In the genomic region with DNA sequence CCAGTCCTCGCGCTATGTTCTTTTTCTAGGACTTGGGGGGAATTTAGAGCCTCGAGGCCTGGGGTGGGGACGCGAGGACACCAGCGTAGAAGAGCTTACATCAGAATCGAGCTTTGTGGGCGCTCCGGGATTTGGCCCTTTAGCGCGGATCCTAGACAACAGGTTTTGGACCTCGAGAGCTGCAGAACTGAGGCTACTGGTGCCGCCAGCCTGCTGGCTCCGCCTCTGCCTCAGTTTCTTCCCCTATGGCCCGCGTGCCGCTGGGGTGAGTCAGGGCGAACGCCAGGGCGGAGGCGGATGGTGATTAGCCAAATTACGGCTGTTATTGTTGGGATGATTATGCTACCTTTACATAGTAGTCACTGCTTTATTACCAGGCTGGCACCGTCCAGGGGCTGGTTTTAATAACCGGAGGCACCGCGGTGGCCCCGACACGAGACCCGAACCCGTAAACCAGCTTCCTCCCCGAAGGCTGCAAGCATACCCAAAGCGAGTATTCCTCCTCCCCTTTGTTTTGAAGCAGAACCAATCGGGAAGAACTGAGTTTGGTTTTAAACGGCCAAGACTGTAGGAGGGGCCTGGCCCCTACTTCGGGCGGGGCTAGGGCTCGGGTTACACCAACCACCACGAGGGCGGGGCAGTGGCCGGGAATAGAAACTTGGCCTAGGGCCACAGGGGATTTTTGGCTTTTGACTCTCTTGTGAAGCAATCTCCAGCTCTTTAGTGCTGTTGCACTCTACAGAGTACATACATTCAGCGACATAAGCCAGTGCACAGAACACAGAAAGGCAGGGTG, we compare ENCODE assay signal across 8 cellular contexts. TPM values are rescaled to one million over a fixed set of nuclear protein-coding genes. Genes with fewer than 3 reads are reported as not detected.
DNase-seq lines count a peak whose midpoint lies in the region; ATAC-seq, FAIRE-seq and TF ChIP-seq lines count a peak whose summit lies in the region.

No MANE protein-coding gene starts in this region.

- peak overlapping the region; percentile 64 to 85 (median 76) for H3K4me3 ChIP-seq in HepG2 (replicated peaks in 1 of 3; ENCODE audit: insufficient read depth in 1 of 3, low read depth in 2 of 3, low read length in 3 of 3)

- CTCF ChIA-PET in HepG2 (lab: Yijun Ruan, JAX; ENCODE audit: low intra/inter-chr PET ratio, low total read pairs) = no interaction called here

- peak; percentile 86 to 93 for TF ChIP-seq POLR2A in HepG2 (IDR thresholded peaks at IDR 0.05; ENCODE audit: insufficient read depth in 1 of 2, low read depth in 2 of 2, low read length in 2 of 2)

- POLR2A ChIA-PET in HepG2 (lab: Yijun Ruan, JAX) = interaction anchor here (0.6 to 3.0 kb wide), 52 partner anchors 9 to 627 kb away, joined by 3 to 55 read pairs (median 5); a partner anchor contains a TSS

- ATAC-seq in GM19397 (IDR thresholded peaks at IDR 0.05; ENCODE audit: unreplicated experiment) (peak; percentile 47), HG03565 (IDR thresholded peaks at IDR 0.05; ENCODE audit: unreplicated experiment) (peak; percentile 66), HepG2 (peak; percentile 86)

- intact Hi-C loops in HepG2 (cut with micrococcal nuclease; ENCODE audit: unreplicated experiment) = loop anchor here (2.0 to 5.0 kb wide), 2 partner anchors 41 to 457 kb away; a partner anchor contains a TSS

- peak; percentile 98 for DNase-seq in CD1c-positive myeloid dendritic cell (ENCODE audit: extremely low spot score)
- DNase-seq in NCI-H748 treated with DMSO at 0.1 percent for 48 hours (lab: John Stamatoyannopoulos, UW) = peak; percentile 94
- peak; percentile 76 to 77 for DNase-seq in activated CD4-positive, alpha-beta T cell treated with anti-CD3 and anti-CD28 coated beads, Interleukin-2, amount 50 U/mL, for 4 hours
- DNase-seq in dermis blood vessel endothelial cell = peak; percentile 97
- peak; percentile 98 for DNase-seq in HepG2 (ENCODE audit: low spot score)
- peak; percentile 83 to 86 for DNase-seq in stimulated activated CD4-positive, alpha-beta T cell treated with anti-CD3 and anti-CD28 coated beads, Interleukin-2, amount 100 ng/mL, for 48 hours

- H3K9ac ChIP-seq in HepG2 (ENCODE audit: insufficient read depth, low read depth, low read length) = peak overlapping the region; percentile 92

- TF ChIP-seq RAD21 in HepG2 (CRISPR knock-in tag; IDR thresholded peaks at IDR 0.05) = 0 out of 2 replicates have a peak, but pooled peaks have one; percentile 15

- H4K20me1 ChIP-seq in HepG2 (ENCODE audit: insufficient read depth, low read length) = no peaks in the 10 kb centered on the region

- H3K27me3 ChIP-seq in HepG2 (ENCODE audit: control insufficient read depth in 1 of 2, insufficient read depth in 2 of 2, low read length in 2 of 2) = no peaks in the 10 kb centered on the region; a peak in 1 of 5 replicates

- FAIRE-seq in HepG2 (lab: Jason Lieb, UNC) = peak; percentile 99

- no peak; the same call in 1 of the 2 replicates for TF ChIP-seq CTCF in HepG2 (CRISPR knock-in tag; IDR thresholded peaks at IDR 0.05)

- H3K9me3 ChIP-seq in HepG2 (ENCODE audit: low read length) = no peaks in the 10 kb centered on the region

- BruUV-seq in HepG2 (replicated peaks; lab: Mats Ljungman, UMichigan) = TSS peak; percentile 80

- peak overlapping the region; percentile 87 for H3K27ac ChIP-seq in HepG2 (ENCODE audit: extremely low read length, insufficient read depth, low read length)

- peak overlapping the region; percentile 99 for H3K4me2 ChIP-seq in HepG2 (ENCODE audit: low read depth, low read length)

- peak overlapping the region; percentile 34 for H2AFZ ChIP-seq in HepG2 (ENCODE audit: low read length)

- peaks cover 36% of the 10 kb centered on the region for H3K4me1 ChIP-seq in HepG2 (ENCODE audit: insufficient read depth, low read length)

- WGBS in HepG2 (ENCODE audit: low lambda C conversion rate) = 1% methylated on average over 30 of the region's 41 CpGs

- peaks cover 16 to 17% of the 10 kb centered on the region in 2 experiments for H3K36me3 ChIP-seq in HepG2 (replicated peaks in 1 of 2; ENCODE audit: control insufficient read depth in 1 of 2, insufficient read depth in 2 of 2, low read length in 2 of 2)

- H3K79me2 ChIP-seq in HepG2 (ENCODE audit: insufficient read depth, low read length) = peaks cover 17% of the 10 kb centered on the region

- in situ Hi-C loops in HepG2 (cut with HindIII; ENCODE audit: extremely low pct_ligation_motif_present, low pct_unique_long_range_greater_than_20kb) = no loop called here

- TF ChIP-seq EP300 in HepG2 (IDR thresholded peaks at IDR 0.05; ENCODE audit: low read depth in 2 of 2, low read length in 2 of 2) (0 out of 4 replicates have a peak, but pooled peaks of 1 of the 2 experiments have one; percentile 16), HepG2 (CRISPR knock-in tag; IDR thresholded peaks at IDR 0.05; ENCODE audit: borderline replicate concordance) (peak; percentile 40)

RNA-seq across cellular contexts. Expression of a gene that starts 0.6 kb away (rescaled TPM):
- total RNA-seq in dermis blood vessel endothelial cell (43.6 and 49.4 TPM in 2 replicates), HepG2 (2016; rRNA removed; fragmentation: Illumina TruSeq; extraction: Trizol) (12.6 and 26.9 TPM in 2 replicates)
- 7.3 and 7.5 TPM in 2 replicates for total RNA-seq in HepG2 (2016; cell fraction: cytosol; rRNA removed; fragmentation: Illumina TruSeq; extraction: Trizol; ENCODE audit: low read depth)
- 12.6 and 27.4 TPM in 2 replicates for total RNA-seq in HepG2 (2016; cell fraction: insoluble cytoplasmic fraction; rRNA removed; fragmentation: Illumina TruSeq; extraction: Trizol)
- 12.6 and 13.7 TPM in 2 replicates for total RNA-seq in HepG2 (2016; cell fraction: membrane; rRNA removed; fragmentation: Illumina TruSeq; extraction: Trizol)
- 33.1 and 38.3 TPM in 2 replicates for total RNA-seq in HepG2 (2016; cell fraction: nucleus; rRNA removed; fragmentation: Illumina TruSeq; extraction: Trizol)
- polyA plus RNA-seq in HepG2 (2011; rRNA removed) = 88.2 and 125 TPM in 2 replicates
- 63.6 and 70.6 TPM in 2 replicates for polyA plus RNA-seq in HepG2 (2011; cell fraction: cytosol; rRNA removed)
- 320 and 379 TPM in 2 replicates for polyA plus RNA-seq in HepG2 (2011; cell fraction: nucleus; rRNA removed)
- 47.9 and 57.6 TPM in 2 replicates for polyA plus RNA-seq in HepG2 (2012)
- 3.6 and 4.1 TPM in 2 replicates for polyA plus RNA-seq in HepG2 (2016; cell fraction: cytosol; fragmentation: Illumina TruSeq; extraction: Trizol; ENCODE audit: low read depth)
- polyA plus RNA-seq in HepG2 (2016; cell fraction: insoluble cytoplasmic fraction; fragmentation: Illumina TruSeq; extraction: Trizol; ENCODE audit: low read depth) = 14.0 and 17.9 TPM in 2 replicates
- 9.7 and 10.2 TPM in 2 replicates for polyA plus RNA-seq in HepG2 (2016; cell fraction: membrane; fragmentation: Illumina TruSeq; extraction: Trizol; ENCODE audit: low read depth)
- 87.7 and 90.6 TPM in 2 replicates for polyA plus RNA-seq in HepG2 (2016; cell fraction: nucleus; fragmentation: Illumina TruSeq; extraction: Trizol; ENCODE audit: insufficient read depth, low read depth)
- polyA minus RNA-seq in HepG2 (2011; rRNA and poly(A)+ RNA removed; ENCODE audit: low replicate concordance) = 115 and 123 TPM in 2 replicates
- polyA minus RNA-seq in HepG2 (2011; cell fraction: cytosol; rRNA and poly(A)+ RNA removed) = 22.8 and 31.0 TPM in 2 replicates
- polyA minus RNA-seq in HepG2 (2011; cell fraction: nucleus; rRNA and poly(A)+ RNA removed) = 91.9 and 126 TPM in 2 replicates

RNA-seq across cellular contexts. Expression of a gene that starts 5.9 kb away (rescaled TPM):
- total RNA-seq in dermis blood vessel endothelial cell (38.5 and 51.9 TPM in 2 replicates), HepG2 (2016; rRNA removed; fragmentation: Illumina TruSeq; extraction: Trizol) (54.2 and 69.8 TPM in 2 replicates)
- 19.9 and 20.6 TPM in 2 replicates for total RNA-seq in HepG2 (2016; cell fraction: cytosol; rRNA removed; fragmentation: Illumina TruSeq; extraction: Trizol; ENCODE audit: low read depth)
- 51.2 and 74.6 TPM in 2 replicates for total RNA-seq in HepG2 (2016; cell fraction: insoluble cytoplasmic fraction; rRNA removed; fragmentation: Illumina TruSeq; extraction: Trizol)
- total RNA-seq in HepG2 (2016; cell fraction: membrane; rRNA removed; fragmentation: Illumina TruSeq; extraction: Trizol) = 31.1 and 31.4 TPM in 2 replicates
- total RNA-seq in HepG2 (2016; cell fraction: nucleus; rRNA removed; fragmentation: Illumina TruSeq; extraction: Trizol) = 23.1 and 28.7 TPM in 2 replicates
- 55.5 and 57.8 TPM in 2 replicates for polyA plus RNA-seq in HepG2 (2011; rRNA removed)
- 66.7 and 73.3 TPM in 2 replicates for polyA plus RNA-seq in HepG2 (2011; cell fraction: cytosol; rRNA removed)
- 28.1 and 41.3 TPM in 2 replicates for polyA plus RNA-seq in HepG2 (2011; cell fraction: nucleus; rRNA removed)
- 25.3 and 25.7 TPM in 2 replicates for polyA plus RNA-seq in HepG2 (2012)
- 6.9 and 7.7 TPM in 2 replicates for polyA plus RNA-seq in HepG2 (2016; cell fraction: cytosol; fragmentation: Illumina TruSeq; extraction: Trizol; ENCODE audit: low read depth)
- polyA plus RNA-seq in HepG2 (2016; cell fraction: insoluble cytoplasmic fraction; fragmentation: Illumina TruSeq; extraction: Trizol; ENCODE audit: low read depth) = 65.0 and 72.9 TPM in 2 replicates
- 10.2 and 12.3 TPM in 2 replicates for polyA plus RNA-seq in HepG2 (2016; cell fraction: membrane; fragmentation: Illumina TruSeq; extraction: Trizol; ENCODE audit: low read depth)
- polyA plus RNA-seq in HepG2 (2016; cell fraction: nucleus; fragmentation: Illumina TruSeq; extraction: Trizol; ENCODE audit: insufficient read depth, low read depth) = 46.3 and 54.1 TPM in 2 replicates
- 61.4 and 71.9 TPM in 2 replicates for polyA minus RNA-seq in HepG2 (2011; rRNA and poly(A)+ RNA removed; ENCODE audit: low replicate concordance)
- 21.1 and 25.8 TPM in 2 replicates for polyA minus RNA-seq in HepG2 (2011; cell fraction: cytosol; rRNA and poly(A)+ RNA removed)
- polyA minus RNA-seq in HepG2 (2011; cell fraction: nucleus; rRNA and poly(A)+ RNA removed) = 13.6 and 19.1 TPM in 2 replicates

RNA-seq across cellular contexts. Expression of a gene that starts 15.1 kb away (rescaled TPM):
- total RNA-seq in dermis blood vessel endothelial cell (0.23 and 0.34 TPM in 2 replicates), HepG2 (2016; rRNA removed; fragmentation: Illumina TruSeq; extraction: Trizol) (0.04 TPM in 1 of 2 replicates, not detected in the other)
- total RNA-seq in HepG2 (2016; cell fraction: cytosol; rRNA removed; fragmentation: Illumina TruSeq; extraction: Trizol; ENCODE audit: low read depth) = not detected in 2 replicates
- total RNA-seq in HepG2 (2016; cell fraction: insoluble cytoplasmic fraction; rRNA removed; fragmentation: Illumina TruSeq; extraction: Trizol) = not detected in 2 replicates
- not detected in 2 replicates for total RNA-seq in HepG2 (2016; cell fraction: membrane; rRNA removed; fragmentation: Illumina TruSeq; extraction: Trizol)
- not detected in 2 replicates for total RNA-seq in HepG2 (2016; cell fraction: nucleus; rRNA removed; fragmentation: Illumina TruSeq; extraction: Trizol)
- not detected in 2 replicates for polyA plus RNA-seq in HepG2 (2011; rRNA removed)
- polyA plus RNA-seq in HepG2 (2011; cell fraction: cytosol; rRNA removed) = not detected in 2 replicates
- 0.10 TPM in 1 of 2 replicates, not detected in the other for polyA plus RNA-seq in HepG2 (2011; cell fraction: nucleus; rRNA removed)
- polyA plus RNA-seq in HepG2 (2012) = 0.15 and 0.40 TPM in 2 replicates
- not detected in 2 replicates for polyA plus RNA-seq in HepG2 (2016; cell fraction: cytosol; fragmentation: Illumina TruSeq; extraction: Trizol; ENCODE audit: low read depth)
- polyA plus RNA-seq in HepG2 (2016; cell fraction: insoluble cytoplasmic fraction; fragmentation: Illumina TruSeq; extraction: Trizol; ENCODE audit: low read depth) = not detected in 2 replicates
- not detected in 2 replicates for polyA plus RNA-seq in HepG2 (2016; cell fraction: membrane; fragmentation: Illumina TruSeq; extraction: Trizol; ENCODE audit: low read depth)
- not detected in 2 replicates for polyA plus RNA-seq in HepG2 (2016; cell fraction: nucleus; fragmentation: Illumina TruSeq; extraction: Trizol; ENCODE audit: insufficient read depth, low read depth)
- not detected in 2 replicates for polyA minus RNA-seq in HepG2 (2011; rRNA and poly(A)+ RNA removed; ENCODE audit: low replicate concordance)
- polyA minus RNA-seq in HepG2 (2011; cell fraction: cytosol; rRNA and poly(A)+ RNA removed) = not detected in 2 replicates
- not detected in 2 replicates for polyA minus RNA-seq in HepG2 (2011; cell fraction: nucleus; rRNA and poly(A)+ RNA removed)

RNA-seq across cellular contexts. Expression of a gene that starts 53.7 kb away (rescaled TPM):
- total RNA-seq in dermis blood vessel endothelial cell (22.5 and 32.3 TPM in 2 replicates), HepG2 (2016; rRNA removed; fragmentation: Illumina TruSeq; extraction: Trizol) (25.0 and 35.5 TPM in 2 replicates)
- total RNA-seq in HepG2 (2016; cell fraction: cytosol; rRNA removed; fragmentation: Illumina TruSeq; extraction: Trizol; ENCODE audit: low read depth) = 3.9 and 4.1 TPM in 2 replicates
- total RNA-seq in HepG2 (2016; cell fraction: insoluble cytoplasmic fraction; rRNA removed; fragmentation: Illumina TruSeq; extraction: Trizol) = 23.3 and 37.4 TPM in 2 replicates
- total RNA-seq in HepG2 (2016; cell fraction: membrane; rRNA removed; fragmentation: Illumina TruSeq; extraction: Trizol) = 8.7 and 10.2 TPM in 2 replicates
- total RNA-seq in HepG2 (2016; cell fraction: nucleus; rRNA removed; fragmentation: Illumina TruSeq; extraction: Trizol) = 16.3 and 26.4 TPM in 2 replicates
- polyA plus RNA-seq in HepG2 (2011; rRNA removed) = 6.3 and 11.6 TPM in 2 replicates
- 4.3 and 5.1 TPM in 2 replicates for polyA plus RNA-seq in HepG2 (2011; cell fraction: cytosol; rRNA removed)
- 6.0 and 7.3 TPM in 2 replicates for polyA plus RNA-seq in HepG2 (2011; cell fraction: nucleus; rRNA removed)
- polyA plus RNA-seq in HepG2 (2012) = 7.4 and 10.6 TPM in 2 replicates
- 0.88 and 1.2 TPM in 2 replicates for polyA plus RNA-seq in HepG2 (2016; cell fraction: cytosol; fragmentation: Illumina TruSeq; extraction: Trizol; ENCODE audit: low read depth)
- polyA plus RNA-seq in HepG2 (2016; cell fraction: insoluble cytoplasmic fraction; fragmentation: Illumina TruSeq; extraction: Trizol; ENCODE audit: low read depth) = 18.1 and 19.7 TPM in 2 replicates
- 2.0 and 2.6 TPM in 2 replicates for polyA plus RNA-seq in HepG2 (2016; cell fraction: membrane; fragmentation: Illumina TruSeq; extraction: Trizol; ENCODE audit: low read depth)
- polyA plus RNA-seq in HepG2 (2016; cell fraction: nucleus; fragmentation: Illumina TruSeq; extraction: Trizol; ENCODE audit: insufficient read depth, low read depth) = 28.4 and 32.9 TPM in 2 replicates
- 19.1 and 21.9 TPM in 2 replicates for polyA minus RNA-seq in HepG2 (2011; rRNA and poly(A)+ RNA removed; ENCODE audit: low replicate concordance)
- polyA minus RNA-seq in HepG2 (2011; cell fraction: cytosol; rRNA and poly(A)+ RNA removed) = 9.2 and 9.5 TPM in 2 replicates
- 16.1 and 23.9 TPM in 2 replicates for polyA minus RNA-seq in HepG2 (2011; cell fraction: nucleus; rRNA and poly(A)+ RNA removed)

RNA-seq across cellular contexts. Expression of a gene that starts 53.9 kb away (rescaled TPM):
- 27.2 and 30.6 TPM in 2 replicates for total RNA-seq in dermis blood vessel endothelial cell
- total RNA-seq in HepG2 (2016; rRNA removed; fragmentation: Illumina TruSeq; extraction: Trizol) = 68.0 and 71.3 TPM in 2 replicates
- 43.0 and 45.0 TPM in 2 replicates for total RNA-seq in HepG2 (2016; cell fraction: cytosol; rRNA removed; fragmentation: Illumina TruSeq; extraction: Trizol; ENCODE audit: low read depth)
- total RNA-seq in HepG2 (2016; cell fraction: insoluble cytoplasmic fraction; rRNA removed; fragmentation: Illumina TruSeq; extraction: Trizol) = 65.7 and 67.2 TPM in 2 replicates
- 23.7 TPM in 2 replicates for total RNA-seq in HepG2 (2016; cell fraction: membrane; rRNA removed; fragmentation: Illumina TruSeq; extraction: Trizol)
- 73.2 and 82.9 TPM in 2 replicates for total RNA-seq in HepG2 (2016; cell fraction: nucleus; rRNA removed; fragmentation: Illumina TruSeq; extraction: Trizol)
- 52.2 and 67.6 TPM in 2 replicates for polyA plus RNA-seq in HepG2 (2011; rRNA removed)
- 37.2 and 41.2 TPM in 2 replicates for polyA plus RNA-seq in HepG2 (2011; cell fraction: cytosol; rRNA removed)
- 76.2 and 81.3 TPM in 2 replicates for polyA plus RNA-seq in HepG2 (2011; cell fraction: nucleus; rRNA removed)
- 38.5 and 46.5 TPM in 2 replicates for polyA plus RNA-seq in HepG2 (2012)
- polyA plus RNA-seq in HepG2 (2016; cell fraction: cytosol; fragmentation: Illumina TruSeq; extraction: Trizol; ENCODE audit: low read depth) = 3.0 and 3.2 TPM in 2 replicates
- 46.2 and 52.7 TPM in 2 replicates for polyA plus RNA-seq in HepG2 (2016; cell fraction: insoluble cytoplasmic fraction; fragmentation: Illumina TruSeq; extraction: Trizol; ENCODE audit: low read depth)
- polyA plus RNA-seq in HepG2 (2016; cell fraction: membrane; fragmentation: Illumina TruSeq; extraction: Trizol; ENCODE audit: low read depth) = 6.5 and 8.3 TPM in 2 replicates
- polyA plus RNA-seq in HepG2 (2016; cell fraction: nucleus; fragmentation: Illumina TruSeq; extraction: Trizol; ENCODE audit: insufficient read depth, low read depth) = 119 and 127 TPM in 2 replicates
- 114 and 153 TPM in 2 replicates for polyA minus RNA-seq in HepG2 (2011; rRNA and poly(A)+ RNA removed; ENCODE audit: low replicate concordance)
- 45.0 and 52.2 TPM in 2 replicates for polyA minus RNA-seq in HepG2 (2011; cell fraction: cytosol; rRNA and poly(A)+ RNA removed)
- polyA minus RNA-seq in HepG2 (2011; cell fraction: nucleus; rRNA and poly(A)+ RNA removed) = 83.3 and 113 TPM in 2 replicates

Comparison
In these comparisons a context has a peak if more than half of its experiments do, and no peak if none do; other contexts are left out.
1. Peak in every context shown above with its lines: DNase-seq, ATAC-seq, H3K4me3 ChIP-seq and H3K27ac ChIP-seq.